ENCODE assay signal across 19 cellular contexts in genomic region chr6:112349915-112350314, GRCh38. TPM values are rescaled to one million over a fixed set of nuclear protein-coding genes. Genes with fewer than 3 reads are reported as not detected.
DNase-seq lines count a peak whose midpoint lies in the region; ATAC-seq, FAIRE-seq and TF ChIP-seq lines count a peak whose summit lies in the region.
"Had no signal": no experiment of that assay in that cellular context is flagged by ENCODE, and none has a peak within 500 bp of the region (broad histone marks: within the 10 kb centered on the region; RNA-seq: fewer than 3 reads in every experiment).

No MANE protein-coding gene starts in this region.

- no peak overlapping the region for H2BK120ac ChIP-seq in H1 (replicated peaks; ENCODE audit: low read depth, low read length)

- no peak overlapping the region for H3K18ac ChIP-seq in H1 (ENCODE audit: extremely low read depth, low read length)

- H4K91ac ChIP-seq in H1 (replicated peaks; ENCODE audit: insufficient read length, low read length): no peak overlapping the region

- H2AK5ac ChIP-seq in H1 (ENCODE audit: low read depth, low read length): no peak overlapping the region

- no peak for TF ChIP-seq POLR2A in H1 (IDR thresholded peaks at IDR 0.05; ENCODE audit: control extremely low read depth in 1 of 2, low read depth in 2 of 2, low read length in 2 of 2)

- H2BK12ac ChIP-seq in H1 (ENCODE audit: low read depth, low read length): no peak overlapping the region

- H3K9me3 ChIP-seq in H1 (ENCODE audit: insufficient read depth in 2 of 2, low read depth in 1 of 2, low read length in 1 of 2) (no peaks in the 10 kb centered on the region), neural progenitor cell (ENCODE audit: low read depth) (no peaks in the 10 kb centered on the region), left ventricle myocardium inferior (replicated peaks) (no peaks in the 10 kb centered on the region)
- H3K9me3 ChIP-seq: BE2C, Caco-2, HAP-1 had no signal

- no peak overlapping the region for H3K14ac ChIP-seq in H1 (ENCODE audit: insufficient read length)

- H3K4me3 ChIP-seq in H1 (ENCODE audit: extremely low read depth in 1 of 4, insufficient read depth in 2 of 4, low read depth in 3 of 4, low read length in 4 of 4) (no peak overlapping the region), neural progenitor cell (no peak overlapping the region), left ventricle myocardium inferior (no peak overlapping the region)
- H3K4me3 ChIP-seq: HAP-1 had no signal

- H3K9ac ChIP-seq in H1 (replicated peaks in 1 of 4; ENCODE audit: extremely low read depth in 1 of 4, low read depth in 3 of 4, low read length in 3 of 4): no peak overlapping the region
- H3K9ac ChIP-seq in neural progenitor cell: no peak overlapping the region

- CTCF ChIA-PET in H1 (lab: Charles Lee; ENCODE audit: partially characterized antibody): interaction anchor here (0.6 to 1.4 kb wide), 3 partner anchors 14 to 269 kb away, joined by 3 to 5 read pairs (median 3); no protein-coding TSS in a partner anchor

- no peak overlapping the region for H2BK5ac ChIP-seq in H1 (ENCODE audit: low read depth, low read length)

- H3K27me3 Mint-ChIP-seq in neural progenitor cell (ENCODE audit: insufficient read depth, low read depth) (peaks cover 4% of the 10 kb centered on the region), progenitor cell of endocrine pancreas (no peaks in the 10 kb centered on the region)

- POLR2A ChIA-PET in H1 (lab: Charles Lee; ENCODE audit: partially characterized antibody): no interaction called here

- H3K23ac ChIP-seq in H1 (ENCODE audit: insufficient read length): no peak overlapping the region

- no peaks in the 10 kb centered on the region for H3K4me1 ChIP-seq in H1 (replicated peaks in 1 of 4; ENCODE audit: control insufficient read depth in 3 of 4, insufficient read depth in 4 of 4, low read length in 3 of 4)
- no peaks in the 10 kb centered on the region for H3K4me1 ChIP-seq in neural progenitor cell
- H3K4me1 ChIP-seq in left ventricle myocardium inferior: no peaks in the 10 kb centered on the region
- H3K4me1 ChIP-seq: BE2C, Caco-2, HAP-1 had no signal

- no peaks in the 10 kb centered on the region for H4K20me1 ChIP-seq in H1 (replicated peaks in 1 of 2; ENCODE audit: control insufficient read depth in 1 of 2, insufficient read depth in 2 of 2, low read length in 2 of 2)
- no peaks in the 10 kb centered on the region for H4K20me1 ChIP-seq in neural progenitor cell (ENCODE audit: low read depth)

- peak; percentile 34 for ATAC-seq in sciatic nerve

- H2BK20ac ChIP-seq in H1 (ENCODE audit: low read length): no peak overlapping the region

- DNase-seq in H1 (ENCODE audit: low read depth in 1 of 2, low spot score in 2 of 2) (no peak), neural progenitor cell (ENCODE audit: low spot score) (no peak), sciatic nerve (ENCODE audit: low spot score) (no peak), left ventricle myocardium inferior (no peak), progenitor cell of endocrine pancreas (ENCODE audit: low spot score, unreplicated experiment) (no peak), COR-L47 (lab: John Stamatoyannopoulos, UW) (no peak)
- DNase-seq: BE2C; C1 segment of cervical spinal cord; Caco-2; CD4-positive, CD25-positive, alpha-beta regulatory T cell; CD8-positive, alpha-beta memory T cell had no signal

- FAIRE-seq in H1 (lab: Jason Lieb, UNC): no peak
- FAIRE-seq: D721Med, G401.6, GM12891, GM19239 had no signal

- H3K36me3 ChIP-seq in H1 (ENCODE audit: control insufficient read depth in 2 of 4, insufficient read depth in 4 of 4, low read length in 3 of 4) (no peaks in the 10 kb centered on the region), neural progenitor cell (no peaks in the 10 kb centered on the region), left ventricle myocardium inferior (no peaks in the 10 kb centered on the region)
- H3K36me3 ChIP-seq: BE2C, HAP-1 had no signal

- no peak overlapping the region for H4K8ac ChIP-seq in H1 (ENCODE audit: extremely low read depth, insufficient read depth, low read length)

- H3K27me3 ChIP-seq in H1 (replicated peaks in 1 of 4; ENCODE audit: control insufficient read depth in 3 of 4, extremely low read depth in 1 of 4, insufficient read depth in 3 of 4, low read length in 3 of 4) (no peaks in the 10 kb centered on the region), neural progenitor cell (no peaks in the 10 kb centered on the region), left ventricle myocardium inferior (ENCODE audit: low read depth) (no peaks in the 10 kb centered on the region)
- H3K27me3 ChIP-seq: BE2C had no signal

- H3K4me3 Mint-ChIP-seq in neural progenitor cell (no peak overlapping the region), progenitor cell of endocrine pancreas (ENCODE audit: low read depth) (no peak overlapping the region)
- H3K4me3 Mint-ChIP-seq: CD4-positive, CD25-positive, alpha-beta regulatory T cell; CD8-positive, alpha-beta memory T cell had no signal

- no peak overlapping the region for H2BK15ac ChIP-seq in H1 (ENCODE audit: low read length)

- no peaks in the 10 kb centered on the region for H3K79me1 ChIP-seq in H1 (ENCODE audit: low read depth, low read length)

- H3K56ac ChIP-seq in H1 (replicated peaks; ENCODE audit: insufficient read length, low read depth, low read length): no peak overlapping the region

- H4K5ac ChIP-seq in H1 (ENCODE audit: insufficient read length, low read depth, low read length): no peak overlapping the region

- H3K23me2 ChIP-seq in H1 (ENCODE audit: low read depth, low read length): no peaks in the 10 kb centered on the region

- TF ChIP-seq RAD21 in H1 (IDR thresholded peaks at IDR 0.05 in 1 of 2, conservative IDR thresholded peaks at IDR 0.05 in 1 of 2; ENCODE audit: low read depth in 2 of 2, low read length in 2 of 2): no peak

- H3K36me3 Mint-ChIP-seq in neural progenitor cell (no peaks in the 10 kb centered on the region), progenitor cell of endocrine pancreas (ENCODE audit: insufficient read depth) (no peaks in the 10 kb centered on the region)
- H3K36me3 Mint-ChIP-seq: CD4-positive, CD25-positive, alpha-beta regulatory T cell; CD8-positive, alpha-beta memory T cell had no signal

- H3K79me2 ChIP-seq in H1 (ENCODE audit: control insufficient read depth in 1 of 2, insufficient read depth in 2 of 2, low read length in 2 of 2): no peaks in the 10 kb centered on the region
- no peaks in the 10 kb centered on the region for H3K79me2 ChIP-seq in neural progenitor cell (ENCODE audit: low read depth)

- H3K4me2 ChIP-seq in H1 (ENCODE audit: insufficient read depth in 1 of 2, low read depth in 2 of 2, low read length in 2 of 2) (no peak overlapping the region), neural progenitor cell (no peak overlapping the region)

- intact Hi-C loops in sciatic nerve (cut with DNase I): no loop called here
- intact Hi-C loops in left ventricle myocardium inferior (cut with micrococcal nuclease): no loop called here

- no peak overlapping the region for H3K27ac ChIP-seq in H1 (ENCODE audit: low read depth, low read length)
- no peak overlapping the region for H3K27ac ChIP-seq in neural progenitor cell
- H3K27ac ChIP-seq in left ventricle myocardium inferior (replicated peaks): no peak overlapping the region

- 95% methylated on average over 9 of the region's 9 CpGs; no CpG with 5 or more reads in 1 of the 2 experiments for whole genome bisulfite sequencing in H1 (ENCODE audit: extremely low coverage in 1 of 2, insufficient coverage in 1 of 2, insufficient read length in 1 of 2, insufficient replicate concordance in 2 of 2, low coverage in 1 of 2, low lambda C conversion rate in 2 of 2, missing lambda C conversion rate in 1 of 2), 2 experiments

- peaks cover 6% of the 10 kb centered on the region for H3K9me3 Mint-ChIP-seq in neural progenitor cell
- no peaks in the 10 kb centered on the region for H3K9me3 Mint-ChIP-seq in progenitor cell of endocrine pancreas (ENCODE audit: low read depth)
- H3K9me3 Mint-ChIP-seq: CD4-positive, CD25-positive, alpha-beta regulatory T cell; CD8-positive, alpha-beta memory T cell had no signal

- H2AFZ ChIP-seq in H1 (ENCODE audit: low read length) (peak overlapping the region; percentile 40; the same call in 1 of the 2 replicates), neural progenitor cell (replicated peaks) (peak overlapping the region; percentile 72)

- TF ChIP-seq EP300 in H1 (IDR thresholded peaks at IDR 0.05; ENCODE audit: borderline replicate concordance in 1 of 2, low read depth in 2 of 2, low read length in 2 of 2): no peak

- H3K4ac ChIP-seq in H1 (replicated peaks; ENCODE audit: insufficient read length, low read depth, low read length): no peak overlapping the region

- no peaks in the 10 kb centered on the region for H3K4me1 Mint-ChIP-seq in neural progenitor cell
- no peaks in the 10 kb centered on the region for H3K4me1 Mint-ChIP-seq in progenitor cell of endocrine pancreas (ENCODE audit: low read depth)
- H3K4me1 Mint-ChIP-seq: CD4-positive, CD25-positive, alpha-beta regulatory T cell; CD8-positive, alpha-beta memory T cell had no signal

- no peak for TF ChIP-seq CTCF in H1 (IDR thresholded peaks at IDR 0.05; ENCODE audit: control extremely low read depth in 1 of 3, insufficient read depth in 1 of 3, low read depth in 1 of 3, low read length in 3 of 3)
- no peak for TF ChIP-seq CTCF in neural progenitor cell (IDR thresholded peaks at IDR 0.05)
- no peak for TF ChIP-seq CTCF in left ventricle myocardium inferior (IDR thresholded peaks at IDR 0.05; ENCODE audit: borderline replicate concordance)
- TF ChIP-seq CTCF in progenitor cell of endocrine pancreas (IDR thresholded peaks at IDR 0.05; ENCODE audit: unreplicated experiment): no peak

- H3F3A ChIP-seq in neural progenitor cell (ENCODE audit: low read depth): no peaks in the 10 kb centered on the region

- H3K27ac Mint-ChIP-seq in neural progenitor cell (no peak overlapping the region), progenitor cell of endocrine pancreas (no peak overlapping the region)
- H3K27ac Mint-ChIP-seq: CD4-positive, CD25-positive, alpha-beta regulatory T cell; CD8-positive, alpha-beta memory T cell had no signal

TF ChIP-seq in H1, 55 proteins besides CTCF, POLR2A, EP300 and RAD21:
- TF ChIP-seq HDAC2 (IDR thresholded peaks at IDR 0.05; ENCODE audit: borderline replicate concordance in 1 of 2, low read depth in 2 of 2, low read length in 2 of 2): no peak

RNA-seq across cellular contexts. Expression of gene RFPL4B, which starts 2.8 kb away (rescaled TPM):
- not detected in 2 replicates for total RNA-seq in H1 (2021; fragmentation: NEBNext Ultra II Directional; extraction: Animal tissue kit (Norgen Biotek cat#: 25700))
- not detected in 2 replicates for polyA plus RNA-seq in H1 (2011; rRNA removed)
- polyA plus RNA-seq in H1 (2011; cell fraction: cytosol; rRNA removed): not detected
- not detected for polyA plus RNA-seq in H1 (2011; cell fraction: nucleus; rRNA removed)
- not detected in 4 replicates for polyA plus RNA-seq in H1 (2012, experiment 1 of 2)
- not detected for polyA plus RNA-seq in H1 (2012, experiment 2 of 2)
- not detected for polyA plus RNA-seq in H1 (2013, experiment 1 of 2)
- not detected for polyA plus RNA-seq in H1 (2013, experiment 2 of 2)
- not detected in 2 replicates for polyA minus RNA-seq in H1 (2011; rRNA and poly(A)+ RNA removed)
- not detected for polyA minus RNA-seq in H1 (2011; cell fraction: cytosol; rRNA and poly(A)+ RNA removed)
- not detected for polyA minus RNA-seq in H1 (2011; cell fraction: nucleus; rRNA and poly(A)+ RNA removed)
- total RNA-seq in neural progenitor cell (ENCODE audit: low replicate concordance) (not detected in 2 replicates), sciatic nerve (not detected), left ventricle myocardium inferior (not detected), progenitor cell of endocrine pancreas (not detected in 2 replicates)
- total RNA-seq: A172; Caco-2; CD4-positive, CD25-positive, alpha-beta regulatory T cell; CD8-positive, alpha-beta memory T cell; H4; HT-29 had no signal
- polyA plus RNA-seq: CD4-positive, CD25-positive, alpha-beta regulatory T cell; CD8-positive, alpha-beta memory T cell had no signal
